Comparison of ENCODE assay signal across 22 cellular contexts in genomic region chr20:16385462-16385861, GRCh38.
"Had no signal": no experiment of that assay in that cellular context is flagged by ENCODE, and none has a peak within 500 bp of the region (broad histone marks: within the 10 kb centered on the region; RNA-seq: fewer than 3 reads in every experiment).

No MANE protein-coding gene starts in this region.

- H3K27me3 Mint-ChIP-seq: dendritic cell treated with granulocyte-macrophage colony-stimulating factor and Interleukin-4, amounts not matched to agents 40 ng/mL and 50 ng/mL, for 4 days; effector memory CD8-positive, alpha-beta T cell had no signal

- H3K9me3 ChIP-seq: esophagus muscularis mucosa, gastrocnemius medialis, mucosa of descending colon, ovary, right atrium auricular region, suprapubic skin, tibial artery, upper lobe of left lung, vagina had no signal

- H3K36me3 Mint-ChIP-seq: natural killer cell; stimulated activated effector memory CD8-positive, alpha-beta T cell treated with anti-CD3 and anti-CD28 coated beads, Interleukin-12 subunit alpha, Interleukin-12 subunit beta, amount 100 ng/mL, for 72 hours had no signal

- H3K27ac ChIP-seq: epithelial cell of prostate, esophagus muscularis mucosa, gastrocnemius medialis, ovary, right atrium auricular region, suprapubic skin, tibial artery, upper lobe of left lung, vagina had no signal

- H3K27ac Mint-ChIP-seq: dendritic cell treated with granulocyte-macrophage colony-stimulating factor and Interleukin-4, amounts not matched to agents 40 ng/mL and 50 ng/mL, for 4 days; effector memory CD8-positive, alpha-beta T cell; immature natural killer cell; natural killer cell; stimulated activated effector memory CD8-positive, alpha-beta T cell treated with anti-CD3 and anti-CD28 coated beads, Interleukin-12 subunit alpha, Interleukin-12 subunit beta, amount 100 ng/mL, for 72 hours had no signal

- H3K4me1 Mint-ChIP-seq: immature natural killer cell; natural killer cell; neural crest cell; stimulated activated effector memory CD8-positive, alpha-beta T cell treated with anti-CD3 and anti-CD28 coated beads, Interleukin-12 subunit alpha, Interleukin-12 subunit beta, amount 100 ng/mL, for 72 hours had no signal

- H3K9me3 Mint-ChIP-seq: dendritic cell treated with granulocyte-macrophage colony-stimulating factor and Interleukin-4, amounts not matched to agents 40 ng/mL and 50 ng/mL, for 4 days; effector memory CD8-positive, alpha-beta T cell; natural killer cell; neural crest cell; stimulated activated effector memory CD8-positive, alpha-beta T cell treated with anti-CD3 and anti-CD28 coated beads, Interleukin-12 subunit alpha, Interleukin-12 subunit beta, amount 100 ng/mL, for 72 hours had no signal

- ATAC-seq: effector memory CD8-positive, alpha-beta T cell; gastrocnemius medialis; left colon; mucosa of descending colon; natural killer cell; stimulated activated effector memory CD8-positive, alpha-beta T cell treated with anti-CD3 and anti-CD28 coated beads, Interleukin-12 subunit alpha, Interleukin-12 subunit beta, amount 100 ng/mL, for 72 hours; stimulated activated naive CD8-positive, alpha-beta T cell treated with anti-CD3 and anti-CD28 coated beads, Interleukin-15, Interleukin-2, amounts not matched to agents 100 U/mL and 50 U/mL, for 24 hours had no signal

- H3K4me3 ChIP-seq: esophagus muscularis mucosa, gastrocnemius medialis, mucosa of descending colon, ovary, right atrium auricular region, smooth muscle cell, suprapubic skin, tibial artery, upper lobe of left lung, vagina had no signal

- H3K4me3 Mint-ChIP-seq: dendritic cell treated with granulocyte-macrophage colony-stimulating factor and Interleukin-4, amounts not matched to agents 40 ng/mL and 50 ng/mL, for 4 days; effector memory CD8-positive, alpha-beta T cell; immature natural killer cell; natural killer cell; neural crest cell; stimulated activated effector memory CD8-positive, alpha-beta T cell treated with anti-CD3 and anti-CD28 coated beads, Interleukin-12 subunit alpha, Interleukin-12 subunit beta, amount 100 ng/mL, for 72 hours had no signal

- H3K36me3 ChIP-seq: gastrocnemius medialis, ovary, right atrium auricular region, upper lobe of left lung, vagina had no signal

- H3K27me3 ChIP-seq: esophagus muscularis mucosa, gastrocnemius medialis, ovary, right atrium auricular region, suprapubic skin, tibial artery, upper lobe of left lung, vagina had no signal

- H3K4me1 ChIP-seq: esophagus muscularis mucosa, gastrocnemius medialis, right atrium auricular region, suprapubic skin, tibial artery, upper lobe of left lung, vagina had no signal

- DNase-seq: effector memory CD8-positive, alpha-beta T cell; gastrocnemius medialis; glutamatergic neuron; immature natural killer cell; left colon; mucosa of descending colon; natural killer cell; ovary; stimulated activated CD4-positive, alpha-beta T cell treated with anti-CD3 and anti-CD28 coated beads, Interleukin-4, amount 100 ng/mL, for 1 hour; stimulated activated CD8-positive, alpha-beta memory T cell treated with anti-CD3 and anti-CD28 coated beads, Interleukin-4, amount 100 ng/mL, for 48 hours; stimulated activated naive CD8-positive, alpha-beta T cell treated with anti-CD3 and anti-CD28 coated beads, Interleukin-15, Interleukin-2, amounts not matched to agents 100 U/mL and 50 U/mL, for 24 hours; tibial artery; upper lobe of left lung had no signal
